3 cellular contexts compared by ENCODE assay signal in the genomic region with DNA sequence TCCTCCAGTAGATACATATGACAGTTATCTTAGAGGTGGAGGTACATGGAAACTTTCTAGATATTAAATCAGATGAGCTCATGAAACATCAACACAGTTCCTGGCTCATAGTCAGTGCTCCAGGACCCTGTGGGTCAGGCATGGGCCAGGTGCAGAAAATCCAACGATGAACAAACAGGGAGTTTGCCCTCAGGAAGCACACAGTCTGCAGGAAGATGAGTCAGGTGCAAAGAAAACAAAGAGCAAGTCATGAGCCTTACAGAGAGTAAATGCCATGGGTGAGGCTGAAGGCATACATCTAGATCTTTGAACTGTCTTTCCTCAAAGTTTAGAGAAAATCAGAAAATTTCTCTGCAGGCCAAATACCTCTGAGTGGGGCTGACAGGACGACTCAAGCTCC.
TF ChIP-seq lines count a peak whose summit lies in the region.

No MANE protein-coding gene starts in this region.

TF ChIP-seq in endothelial cell of umbilical vein, 7 proteins besides CTCF, POLR2A, EP300 and RAD21:
- TF ChIP-seq FOS (IDR thresholded peaks at IDR 0.05; ENCODE audit: borderline replicate concordance, insufficient read depth, low read length) (peak; percentile 68), MYC (IDR thresholded peaks at IDR 0.05; ENCODE audit: low read depth, low read length) (no peak), POLR2AphosphoS5 (IDR thresholded peaks at IDR 0.05; ENCODE audit: insufficient read depth, low read depth, low read length) (peak; percentile 65), JUN (IDR thresholded peaks at IDR 0.05; ENCODE audit: borderline replicate concordance, insufficient read depth, insufficient read length, low read depth) (peak; percentile 25), GATA2 (IDR thresholded peaks at IDR 0.05; ENCODE audit: insufficient read depth, insufficient read length, low read depth, low read length) (peak; percentile 30), EZH2 (IDR thresholded peaks at IDR 0.05; ENCODE audit: borderline replicate concordance, low read depth, low read length, severe bottlenecking) (no peak)
- TF ChIP-seq, protein P1, sequence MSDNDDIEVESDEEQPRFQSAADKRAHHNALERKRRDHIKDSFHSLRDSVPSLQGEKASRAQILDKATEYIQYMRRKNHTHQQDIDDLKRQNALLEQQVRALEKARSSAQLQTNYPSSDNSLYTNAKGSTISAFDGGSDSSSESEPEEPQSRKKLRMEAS (IDR thresholded peaks at IDR 0.05; ENCODE audit: insufficient read depth, insufficient read length) = no peak
TF ChIP-seq in endothelial cell of umbilical vein: peak in this region for 4.

TF ChIP-seq in HepG2, 621 proteins besides CTCF, POLR2A, EP300 and RAD21 (continues in another document):
- peak; percentile 58; the same call in 1 of the 2 replicates for TF ChIP-seq RARA (CRISPR knock-in tag; IDR thresholded peaks at IDR 0.05)
- no peak for TF ChIP-seq ZNF564 (CRISPR knock-in tag; IDR thresholded peaks at IDR 0.05)
- no peak for TF ChIP-seq ZBTB7A (CRISPR knock-in tag; IDR thresholded peaks at IDR 0.05)
- TF ChIP-seq ZNF644 (CRISPR knock-in tag; IDR thresholded peaks at IDR 0.05; ENCODE audit: low read depth) = 0 out of 2 replicates have a peak, but pooled peaks have one; percentile 11
- TF ChIP-seq, protein P2, sequence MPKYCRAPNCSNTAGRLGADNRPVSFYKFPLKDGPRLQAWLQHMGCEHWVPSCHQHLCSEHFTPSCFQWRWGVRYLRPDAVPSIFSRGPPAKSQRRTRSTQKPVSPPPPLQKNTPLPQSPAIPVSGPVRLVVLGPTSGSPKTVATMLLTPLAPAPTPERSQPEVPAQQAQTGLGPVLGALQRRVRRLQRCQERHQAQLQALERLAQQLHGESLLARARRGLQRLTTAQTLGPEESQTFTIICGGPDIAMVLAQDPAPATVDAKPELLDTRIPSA (CRISPR knock-in tag; IDR thresholded peaks at IDR 0.05; ENCODE audit: borderline replicate concordance) = no peak
- no peak for TF ChIP-seq ZC3H4 (CRISPR knock-in tag; IDR thresholded peaks at IDR 0.05; ENCODE audit: borderline replicate concordance)
- TF ChIP-seq BHLHE40 (IDR thresholded peaks at IDR 0.05; ENCODE audit: low read length) = no peak
- TF ChIP-seq ZNF598 (CRISPR knock-in tag; IDR thresholded peaks at IDR 0.05; ENCODE audit: borderline replicate concordance) = no peak
- TF ChIP-seq, protein P3, sequence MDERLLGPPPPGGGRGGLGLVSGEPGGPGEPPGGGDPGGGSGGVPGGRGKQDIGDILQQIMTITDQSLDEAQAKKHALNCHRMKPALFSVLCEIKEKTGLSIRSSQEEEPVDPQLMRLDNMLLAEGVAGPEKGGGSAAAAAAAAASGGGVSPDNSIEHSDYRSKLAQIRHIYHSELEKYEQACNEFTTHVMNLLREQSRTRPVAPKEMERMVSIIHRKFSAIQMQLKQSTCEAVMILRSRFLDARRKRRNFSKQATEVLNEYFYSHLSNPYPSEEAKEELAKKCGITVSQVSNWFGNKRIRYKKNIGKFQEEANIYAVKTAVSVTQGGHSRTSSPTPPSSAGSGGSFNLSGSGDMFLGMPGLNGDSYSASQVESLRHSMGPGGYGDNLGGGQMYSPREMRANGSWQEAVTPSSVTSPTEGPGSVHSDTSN (CRISPR knock-in tag; IDR thresholded peaks at IDR 0.05) = no peak
- TF ChIP-seq ZNF747 (CRISPR knock-in tag; IDR thresholded peaks at IDR 0.05; ENCODE audit: borderline replicate concordance) = no peak
- TF ChIP-seq TP53 (CRISPR knock-in tag; conservative IDR thresholded peaks at IDR 0.05) = no peak
- no peak for TF ChIP-seq ADNP (CRISPR knock-in tag; IDR thresholded peaks at IDR 0.05)
- TF ChIP-seq TEAD3 (CRISPR knock-in tag; optimal IDR thresholded peaks at IDR 0.05; ENCODE audit: borderline replicate concordance) = peak; percentile 56
- no peak for TF ChIP-seq MBNL3 (CRISPR knock-in tag; conservative IDR thresholded peaks at IDR 0.05)
- TF ChIP-seq ZNF317 (CRISPR knock-in tag; IDR thresholded peaks at IDR 0.05) = no peak
- no peak for TF ChIP-seq ARHGAP35 (CRISPR knock-in tag; IDR thresholded peaks at IDR 0.05; ENCODE audit: borderline replicate concordance)
- TF ChIP-seq SIN3A (IDR thresholded peaks at IDR 0.05; ENCODE audit: borderline replicate concordance, low read depth, low read length) = no peak
- TF ChIP-seq, protein P4, sequence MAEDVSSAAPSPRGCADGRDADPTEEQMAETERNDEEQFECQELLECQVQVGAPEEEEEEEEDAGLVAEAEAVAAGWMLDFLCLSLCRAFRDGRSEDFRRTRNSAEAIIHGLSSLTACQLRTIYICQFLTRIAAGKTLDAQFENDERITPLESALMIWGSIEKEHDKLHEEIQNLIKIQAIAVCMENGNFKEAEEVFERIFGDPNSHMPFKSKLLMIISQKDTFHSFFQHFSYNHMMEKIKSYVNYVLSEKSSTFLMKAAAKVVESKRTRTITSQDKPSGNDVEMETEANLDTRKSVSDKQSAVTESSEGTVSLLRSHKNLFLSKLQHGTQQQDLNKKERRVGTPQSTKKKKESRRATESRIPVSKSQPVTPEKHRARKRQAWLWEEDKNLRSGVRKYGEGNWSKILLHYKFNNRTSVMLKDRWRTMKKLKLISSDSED (CRISPR knock-in tag; IDR thresholded peaks at IDR 0.05) = no peak
- TF ChIP-seq, protein P5, sequence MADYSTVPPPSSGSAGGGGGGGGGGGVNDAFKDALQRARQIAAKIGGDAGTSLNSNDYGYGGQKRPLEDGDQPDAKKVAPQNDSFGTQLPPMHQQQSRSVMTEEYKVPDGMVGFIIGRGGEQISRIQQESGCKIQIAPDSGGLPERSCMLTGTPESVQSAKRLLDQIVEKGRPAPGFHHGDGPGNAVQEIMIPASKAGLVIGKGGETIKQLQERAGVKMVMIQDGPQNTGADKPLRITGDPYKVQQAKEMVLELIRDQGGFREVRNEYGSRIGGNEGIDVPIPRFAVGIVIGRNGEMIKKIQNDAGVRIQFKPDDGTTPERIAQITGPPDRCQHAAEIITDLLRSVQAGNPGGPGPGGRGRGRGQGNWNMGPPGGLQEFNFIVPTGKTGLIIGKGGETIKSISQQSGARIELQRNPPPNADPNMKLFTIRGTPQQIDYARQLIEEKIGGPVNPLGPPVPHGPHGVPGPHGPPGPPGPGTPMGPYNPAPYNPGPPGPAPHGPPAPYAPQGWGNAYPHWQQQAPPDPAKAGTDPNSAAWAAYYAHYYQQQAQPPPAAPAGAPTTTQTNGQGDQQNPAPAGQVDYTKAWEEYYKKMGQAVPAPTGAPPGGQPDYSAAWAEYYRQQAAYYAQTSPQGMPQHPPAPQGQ (CRISPR knock-in tag; IDR thresholded peaks at IDR 0.05; ENCODE audit: borderline replicate concordance) = no peak
- TF ChIP-seq ZNF33B (CRISPR knock-in tag; IDR thresholded peaks at IDR 0.05) = no peak
- TF ChIP-seq POGZ (CRISPR knock-in tag; IDR thresholded peaks at IDR 0.05) = 0 out of 2 replicates have a peak, but pooled peaks have one; percentile 44
- peak; percentile 93 for TF ChIP-seq FOSL2 (CRISPR knock-in tag; IDR thresholded peaks at IDR 0.05)
- no peak for TF ChIP-seq ZNF282 (IDR thresholded peaks at IDR 0.05; ENCODE audit: partially characterized antibody)
- TF ChIP-seq CHD4 (IDR thresholded peaks at IDR 0.05; ENCODE audit: borderline replicate concordance, low read length) = no peak
- no peak for TF ChIP-seq GTF3A (CRISPR knock-in tag; conservative IDR thresholded peaks at IDR 0.05)
- TF ChIP-seq RBM22 (optimal IDR thresholded peaks at IDR 0.05; ENCODE audit: low read length) = no peak

TF ChIP-seq in GM12891, 5 proteins besides CTCF, POLR2A, EP300 and RAD21:
- TF ChIP-seq PAX5 (IDR thresholded peaks at IDR 0.05; ENCODE audit: insufficient read depth, low read length, severe bottlenecking) (no peak), SPI1 (IDR thresholded peaks at IDR 0.05; ENCODE audit: low read depth, low read length) (no peak), POU2F2 (IDR thresholded peaks at IDR 0.05; ENCODE audit: low read depth, low read length) (no peak), POLR2AphosphoS5 (IDR thresholded peaks at IDR 0.05; ENCODE audit: low read depth, low read length) (no peak), TAF1 (IDR thresholded peaks at IDR 0.05; ENCODE audit: low read depth, low read length) (no peak)
